ENCODE assay signal across 20 cellular contexts in genomic region chr4:153937289-153937688, GRCh38.
DNase-seq lines count a peak whose midpoint lies in the region; ATAC-seq, FAIRE-seq and TF ChIP-seq lines count a peak whose summit lies in the region.
"Had no signal": no experiment of that assay in that cellular context is flagged by ENCODE, and none has a peak within 500 bp of the region (broad histone marks: within the 10 kb centered on the region; RNA-seq: fewer than 3 reads in every experiment).

No MANE protein-coding gene starts in this region.

- H3K9me1 ChIP-seq in K562 (ENCODE audit: control insufficient read depth, insufficient read depth, low read length), result no peaks in the 10 kb centered on the region

- intact Hi-C loops in K562 (cut with micrococcal nuclease), result no loop called here

- H3K4me1 ChIP-seq in K562 (replicated peaks in 1 of 2; ENCODE audit: control insufficient read depth in 2 of 2, insufficient read depth in 2 of 2, low read length in 2 of 2), result peaks cover 0 to 5% of the 10 kb centered on the region in 2 experiments; a peak in 1 of 5 replicates
- H3K4me1 ChIP-seq: BE2C, Caco-2 had no signal

- 0% methylated on average over 4 of the region's 4 CpGs for WGBS in K562 (ENCODE audit: insufficient coverage, low coverage, missing lambda C conversion rate)

- CTCF ChIA-PET in K562 (lab: Yijun Ruan, JAX; ENCODE audit: low intra/inter-chr PET ratio), result no interaction called here

- no peak overlapping the region for H3K9ac ChIP-seq in K562 (ENCODE audit: insufficient read depth in 1 of 2, low read depth in 2 of 2, low read length in 2 of 2)
- H3K9ac ChIP-seq: GM23248 had no signal

- H3K4me3 ChIP-seq in Jurkat, Clone E6-1 (ENCODE audit: low read length), result no peak overlapping the region
- H3K4me3 ChIP-seq in K562 (no peak overlapping the region), H7 (ENCODE audit: insufficient read depth, low read depth, low read length) (no peak overlapping the region)
- H3K4me3 ChIP-seq: GM23248 had no signal

- H2AFZ ChIP-seq in K562 (ENCODE audit: low read depth, low read length), result no peak overlapping the region
- H2AFZ ChIP-seq: GM23248 had no signal

- H3K36me3 ChIP-seq in K562 (ENCODE audit: control insufficient read depth, insufficient read depth, low read length), result no peaks in the 10 kb centered on the region
- no peaks in the 10 kb centered on the region for H3K36me3 ChIP-seq in H7 (replicated peaks; ENCODE audit: control insufficient read depth, insufficient read depth, low read length)
- H3K36me3 ChIP-seq: BE2C had no signal

- BruUV-seq in K562 (replicated peaks; lab: Mats Ljungman, UMichigan), result no TSS peak

- no peak overlapping the region for H3K27ac ChIP-seq in K562 (ENCODE audit: extremely low read depth, low read depth, low read length)
- H3K27ac ChIP-seq: GM23248 had no signal

- no peak for TF ChIP-seq CTCF in K562 (IDR thresholded peaks at IDR 0.05 in 2 of 3, conservative IDR thresholded peaks at IDR 0.05 in 1 of 3; ENCODE audit: insufficient read depth in 2 of 3, low read depth in 1 of 3, low read length in 3 of 3)

- POLR2A ChIA-PET in K562 (lab: Yijun Ruan, JAX), result no interaction called here

- no peak for TF ChIP-seq POLR2A in K562 (conservative IDR thresholded peaks at IDR 0.05)

- H3K79me2 ChIP-seq in K562 (ENCODE audit: control insufficient read depth, insufficient read depth, low read length), result no peaks in the 10 kb centered on the region

- no peak overlapping the region for H3K4me2 ChIP-seq in K562 (ENCODE audit: insufficient read depth, low read length)

- no peak for FAIRE-seq in K562 (lab: Jason Lieb, UNC)
- FAIRE-seq: A204.1, GM12892, GM18507, H54 had no signal

- peak; percentile 71 for TF ChIP-seq EP300 in K562 (IDR thresholded peaks at IDR 0.05; ENCODE audit: low read length)

- H3K9me3 ChIP-seq in K562 (replicated peaks; ENCODE audit: control insufficient read depth, insufficient read depth, low read depth, low read length), result no peaks in the 10 kb centered on the region
- H3K9me3 ChIP-seq: BE2C, Caco-2 had no signal

- H3K27me3 ChIP-seq in K562 (ENCODE audit: control insufficient read depth in 2 of 2, insufficient read depth in 2 of 2, low read length in 2 of 2) (peaks cover 0 to 9% of the 10 kb centered on the region in 2 experiments; a peak in 1 of 5 replicates), H7 (ENCODE audit: control insufficient read depth, insufficient read depth, low read length) (no peaks in the 10 kb centered on the region)

- no peak for TF ChIP-seq RAD21 in K562 (CRISPR knock-in tag; conservative IDR thresholded peaks at IDR 0.05 in 1 of 2, IDR thresholded peaks at IDR 0.05 in 1 of 2)

- no peaks in the 10 kb centered on the region for H4K20me1 ChIP-seq in K562 (replicated peaks; ENCODE audit: control insufficient read depth, insufficient read depth, low read length)

- DNase-seq in Jurkat, Clone E6-1 (ENCODE audit: low read depth, low spot score), result peak; percentile 38
- peak; percentile 64 for DNase-seq in OCI-M1 (lab: John Stamatoyannopoulos, UW)
- DNase-seq in K562 (ENCODE audit: extremely low read depth in 1 of 4, low spot score in 3 of 4), result peak in 1 of 4 experiments; percentile 7
- DNase-seq in dermis blood vessel endothelial cell, result no peak
- no peak for DNase-seq in activated T-cell treated with anti-CD3 and anti-CD28 coated beads, Interleukin-2, amount 50 U/mL, for 48 hours
- DNase-seq in COLO829 (ENCODE audit: low spot score), result no peak
- DNase-seq in H7, result no peak
- DNase-seq: ACHN; BE2C; C1 segment of cervical spinal cord; Caco-2; CD4-positive, CD25-positive, alpha-beta regulatory T cell; CD8-positive, alpha-beta memory T cell; GDM1; GM23248; KBM-7 had no signal

- in situ Hi-C loops in K562 (cut with MboI), result no loop called here

- ATAC-seq in K562, result peak; percentile 47

TF ChIP-seq in K562, 482 proteins besides CTCF, POLR2A, EP300 and RAD21 (continues in another document):
- TF ChIP-seq TCF7 (IDR thresholded peaks at IDR 0.05; ENCODE audit: borderline replicate concordance), result peak; percentile 92; the same call in 1 of the 2 replicates
- no peak for TF ChIP-seq RERE (CRISPR knock-in tag; IDR thresholded peaks at IDR 0.05; ENCODE audit: borderline replicate concordance)
- no peak for TF ChIP-seq CHD4 (IDR thresholded peaks at IDR 0.05; ENCODE audit: insufficient read depth, insufficient replicate concordance, low read depth, low read length, poor library complexity, severe bottlenecking)
- no peak for TF ChIP-seq AFF4 (CRISPR knock-in tag; IDR thresholded peaks at IDR 0.05)
- TF ChIP-seq DIDO1 (tag; IDR thresholded peaks at IDR 0.05; ENCODE audit: low read depth), result no peak
- 0 out of 4 replicates have a peak, but pooled peaks of 1 of the 2 experiments have one; percentile 33 for TF ChIP-seq FOXA3 (CRISPR knock-in tag; conservative IDR thresholded peaks at IDR 0.05 in 1 of 2, IDR thresholded peaks at IDR 0.05 in 1 of 2)

Comparison
In these comparisons a context has a peak if more than half of its experiments do, and no peak if none do; other contexts are left out.
1. DNase-seq: peak in Jurkat, Clone E6-1 (single experiment) and OCI-M1 (single experiment); none in dermis blood vessel endothelial cell (single experiment), activated T-cell treated with anti-CD3 and anti-CD28 coated beads, Interleukin-2, amount 50 U/mL, for 48 hours (0 of 2), COLO829 (single experiment) and H7 (single experiment).